9 cellular contexts compared by ENCODE assay signal in genomic region chr5:150513375-150514309, GRCh38. TPM values are rescaled to one million over a fixed set of nuclear protein-coding genes. Genes with fewer than 3 reads are reported as not detected.
DNase-seq lines count a peak whose midpoint lies in the region; ATAC-seq and TF ChIP-seq lines count a peak whose summit lies in the region.
"Had no signal": no experiment of that assay in that cellular context is flagged by ENCODE, and none has a peak within 500 bp of the region (broad histone marks: within the 10 kb centered on the region; RNA-seq: fewer than 3 reads in every experiment).

No MANE protein-coding gene starts in this region.

- no peak overlapping the region for H3K4ac ChIP-seq in mesenchymal stem cell (ENCODE audit: low read depth in 1 of 2, low read length in 2 of 2)

- H3K4me2 ChIP-seq in mesenchymal stem cell (ENCODE audit: low read length, poor library complexity, severe bottlenecking): no peak overlapping the region

- no peak overlapping the region for H2BK5ac ChIP-seq in mesenchymal stem cell (ENCODE audit: low read depth, low read length, poor library complexity, severe bottlenecking)

- H3K27ac ChIP-seq in lung (ENCODE audit: low read depth in 1 of 2, low read length in 1 of 2): peak overlapping the region; percentile 24 to 65
- no peak overlapping the region for H3K27ac ChIP-seq in mesenchymal stem cell (ENCODE audit: low read length, poor library complexity, severe bottlenecking)

- H3K18ac ChIP-seq in mesenchymal stem cell (ENCODE audit: low read depth in 1 of 2, low read length in 2 of 2): no peak overlapping the region

- H3K9me3 ChIP-seq in lung (ENCODE audit: control insufficient read depth in 2 of 2, insufficient read depth in 1 of 2, low read length in 1 of 2) (no peaks in the 10 kb centered on the region), mesenchymal stem cell (ENCODE audit: control insufficient read depth, low read length) (no peaks in the 10 kb centered on the region)
- H3K9me3 ChIP-seq: ovary had no signal

- H3K4me3 ChIP-seq in Jurkat, Clone E6-1 (ENCODE audit: low read length): no peak overlapping the region
- no peak overlapping the region for H3K4me3 ChIP-seq in astrocyte of the spinal cord (ENCODE audit: low read depth, low read length)
- no peak overlapping the region for H3K4me3 ChIP-seq in lung
- H3K4me3 ChIP-seq in mesenchymal stem cell (ENCODE audit: insufficient read depth in 1 of 2, low read depth in 1 of 2, low read length in 2 of 2): no peak overlapping the region
- H3K4me3 ChIP-seq: ovary had no signal

- no peak overlapping the region for H4K91ac ChIP-seq in mesenchymal stem cell (ENCODE audit: low read length)

- ATAC-seq in lung (ENCODE audit: insufficient read depth, low FRiP score): no peak
- ATAC-seq in GM21360 (IDR thresholded peaks at IDR 0.05; ENCODE audit: unreplicated experiment): no peak
- no peak for ATAC-seq in HG03280 (IDR thresholded peaks at IDR 0.05; ENCODE audit: unreplicated experiment)
- no peak for ATAC-seq in HG03439 (IDR thresholded peaks at IDR 0.05; ENCODE audit: unreplicated experiment)

- H3K23ac ChIP-seq in mesenchymal stem cell (ENCODE audit: low read length in 2 of 2): no peak overlapping the region

- in situ Hi-C loops in astrocyte of the spinal cord (cut with HindIII; ENCODE audit: low sequenced_read_pairs): no loop called here

- H3K36me3 ChIP-seq in lung (ENCODE audit: control insufficient read depth in 2 of 2, insufficient read depth in 2 of 2, low read length in 2 of 2) (peaks cover 0 to 2% of the 10 kb centered on the region in 2 donors), mesenchymal stem cell (ENCODE audit: control insufficient read depth in 1 of 2, insufficient read depth in 2 of 2, low read depth in 1 of 2, low read length in 2 of 2) (peaks cover 0 to 25% of the 10 kb centered on the region in 2 experiments)
- H3K36me3 ChIP-seq: ovary had no signal

- H3K79me1 ChIP-seq in mesenchymal stem cell (replicated peaks; ENCODE audit: low read length, poor library complexity, severe bottlenecking): no peaks in the 10 kb centered on the region

- DNase-seq in Ammon's horn (ENCODE audit: low spot score) (peak; percentile 83), astrocyte of the spinal cord (ENCODE audit: low read depth, low spot score) (peak; percentile 23), lung (ENCODE audit: low spot score) (no peak), mesenchymal stem cell (no peak)
- DNase-seq in Jurkat, Clone E6-1 (ENCODE audit: low read depth, low spot score): peak; percentile 12

- H2BK12ac ChIP-seq in mesenchymal stem cell (ENCODE audit: low read length in 2 of 2): no peak overlapping the region

- no peak overlapping the region for H2BK120ac ChIP-seq in mesenchymal stem cell (ENCODE audit: low read depth, low read length)

- peaks cover 26 to 56% of the 10 kb centered on the region in 2 donors for H3K4me1 ChIP-seq in lung (ENCODE audit: control insufficient read depth in 2 of 2, insufficient read depth in 2 of 2, low read length in 2 of 2)
- H3K4me1 ChIP-seq in mesenchymal stem cell (ENCODE audit: control insufficient read depth, insufficient read depth, low read depth, low read length): peaks cover 64% of the 10 kb centered on the region

- H4K8ac ChIP-seq in mesenchymal stem cell (ENCODE audit: low read length): no peak overlapping the region

- TF ChIP-seq CTCF in astrocyte of the spinal cord (IDR thresholded peaks at IDR 0.05; ENCODE audit: low read depth, low read length) (peak; percentile 24), lung (IDR thresholded peaks at IDR 0.05; ENCODE audit: control extremely low read depth, extremely low read depth) (no peak)

- no peak overlapping the region for H2BK15ac ChIP-seq in mesenchymal stem cell (ENCODE audit: low read depth, poor library complexity, severe bottlenecking)

- H2AK5ac ChIP-seq in mesenchymal stem cell (ENCODE audit: low read length, severe bottlenecking): no peak overlapping the region

- H3K27me3 ChIP-seq in lung (ENCODE audit: control insufficient read depth, insufficient read depth): no peaks in the 10 kb centered on the region
- H3K27me3 ChIP-seq in mesenchymal stem cell (ENCODE audit: control insufficient read depth in 1 of 2, insufficient read depth in 1 of 2, low read length in 2 of 2): no peaks in the 10 kb centered on the region
- H3K27me3 ChIP-seq: ovary had no signal

- H3K9ac ChIP-seq in mesenchymal stem cell (ENCODE audit: low read length): no peak overlapping the region

- no peak overlapping the region for H3K14ac ChIP-seq in mesenchymal stem cell (ENCODE audit: low read length in 2 of 2)

- WGBS in lung, 2 donors: 92 to 97% methylated on average over 15 of the region's 15 CpGs
- 96% methylated on average over 15 of the region's 15 CpGs for WGBS in mesenchymal stem cell

- H2AFZ ChIP-seq in mesenchymal stem cell (ENCODE audit: low read depth, low read length): no peak overlapping the region

RNA-seq across cellular contexts. Expression of gene NDST1, which starts 5.7 kb away (rescaled TPM):
- 13.5 TPM for polyA plus RNA-seq in Jurkat, Clone E6-1 (2012; ENCODE audit: insufficient read depth, insufficient read length)
- total RNA-seq in lung: 100 to 1,000 TPM in 1 of 2 donors, 10 to 100 TPM in 1; 71.6 to 145 TPM
- polyA plus RNA-seq in lung: 10 to 100 TPM; 45.6 to 49.8 TPM
- 64.3 TPM for polyA plus RNA-seq in mesenchymal stem cell (2013, experiment 1 of 2)
- 64.6 TPM for polyA plus RNA-seq in mesenchymal stem cell (2013, experiment 2 of 2)

Comparison
In these comparisons a context has a peak if more than half of its experiments do, and no peak if none do; other contexts are left out.
1. DNase-seq: peak in Ammon's horn (single experiment), Jurkat, Clone E6-1 (single experiment) and astrocyte of the spinal cord (single experiment); none in lung (single experiment) and mesenchymal stem cell (single experiment).